Comparison of ENCODE assay signal across 8 cellular contexts in the genomic region with DNA sequence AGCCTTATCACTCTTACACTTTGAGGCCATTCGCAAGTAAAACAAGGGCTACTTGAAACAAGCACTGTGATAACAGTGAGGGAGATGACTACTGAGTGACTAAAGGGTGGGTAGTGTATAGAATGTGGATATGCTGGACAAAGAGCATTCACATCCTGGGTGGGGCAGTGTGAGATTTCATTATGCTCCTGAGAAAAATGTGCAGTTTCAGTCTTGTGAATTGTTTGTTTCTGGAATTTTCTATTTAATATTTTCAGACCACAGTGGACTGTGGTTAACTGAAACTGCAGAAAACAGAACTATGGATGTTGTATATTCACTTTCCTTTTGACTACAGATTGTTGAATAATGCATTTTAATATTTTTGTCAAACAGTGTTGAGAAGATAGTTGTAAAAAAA. TPM values are rescaled to one million over a fixed set of nuclear protein-coding genes. Genes with fewer than 3 reads are reported as not detected.
DNase-seq lines count a peak whose midpoint lies in the region; ATAC-seq and TF ChIP-seq lines count a peak whose summit lies in the region.

No MANE protein-coding gene starts in this region.

- POLR2A ChIA-PET in HEK293T (lab: Yijun Ruan, JAX), result no interaction called here

- DNase-seq in CD1c-positive myeloid dendritic cell (ENCODE audit: extremely low spot score) (peak; percentile 5), HK-2 (ENCODE audit: unreplicated experiment) (peak; percentile 13), fibroblast of the aortic adventitia (ENCODE audit: low read depth) (peak; percentile 73), NCI-H1048 (lab: John Stamatoyannopoulos, UW) (no peak), Kasumi-1 (lab: John Stamatoyannopoulos, UW) (no peak), HEK293T (ENCODE audit: extremely low spot score) (no peak)
- DNase-seq in activated naive CD4-positive, alpha-beta T cell treated with anti-CD3 and anti-CD28 coated beads, Interleukin-2, amount 50 U/mL, for 16 hours, result no peak

- CTCF ChIA-PET in HEK293T (lab: Yijun Ruan, JAX), result no interaction called here

- peak; percentile 83 for ATAC-seq in GM21526 (IDR thresholded peaks at IDR 0.05; ENCODE audit: low FRiP score, unreplicated experiment)

- TF ChIP-seq CTCF in fibroblast of the aortic adventitia (IDR thresholded peaks at IDR 0.05; ENCODE audit: insufficient read depth, low read length), result no peak

- no peak overlapping the region for H3K4me3 ChIP-seq in fibroblast of the aortic adventitia (ENCODE audit: low read depth, low read length)

TF ChIP-seq in HEK293T, 16 proteins besides CTCF, POLR2A, EP300 and RAD21:
- TF ChIP-seq FOXA1 (IDR thresholded peaks at IDR 0.05), result no peak
TF ChIP-seq in HEK293T: peak in this region for 0.

RNA-seq across cellular contexts. Expression of a gene that starts 25.1 kb away (rescaled TPM):
- total RNA-seq in fibroblast of the aortic adventitia (ENCODE audit: low replicate concordance), result 0.18 and 1.2 TPM in 2 replicates

Comparison
In these comparisons a context has a peak if more than half of its experiments do, and no peak if none do; other contexts are left out.
1. DNase-seq: peak in CD1c-positive myeloid dendritic cell (single experiment), HK-2 (single experiment) and fibroblast of the aortic adventitia (single experiment); none in NCI-H1048 (single experiment), Kasumi-1 (0 of 2), HEK293T (single experiment) and activated naive CD4-positive, alpha-beta T cell treated with anti-CD3 and anti-CD28 coated beads, Interleukin-2, amount 50 U/mL, for 16 hours (single experiment).